ENCODE assay signal across 23 cellular contexts in genomic region chr3:105465251-105465853, GRCh38.
"Had no signal": no experiment of that assay in that cellular context is flagged by ENCODE, and none has a peak within 500 bp of the region (broad histone marks: within the 10 kb centered on the region; RNA-seq: fewer than 3 reads in every experiment).

No MANE protein-coding gene starts in this region.

- ATAC-seq: activated T-helper 17 cell treated with anti-CD3 and anti-CD28 coated beads, Interleukin-2, amount 50 U/mL, for 72 hours; gastrocnemius medialis; left ventricle myocardium superior; pancreas; sciatic nerve; stimulated activated memory B cell treated with anti-CD40 and anti-IgM and Interleukin-4, amounts not matched to agents 10 μg/mL and 1 μg/mL and 100 μg/mL, for 72 hours; WTC11 had no signal

- H3K9me3 ChIP-seq: ascending aorta, gastrocnemius medialis, pancreas, uterus had no signal

- H3K4me1 ChIP-seq: adrenal gland, ascending aorta, gastrocnemius medialis, uterus had no signal

- FAIRE-seq: pancreas, small intestine had no signal

- H3K4me3 ChIP-seq: adrenal gland, ascending aorta, gastrocnemius medialis, pancreas, uterus had no signal

- DNase-seq: activated CD4-positive, alpha-beta T cell treated with anti-CD3 and anti-CD28 coated beads, Interleukin-2, amount 50 U/mL, for 4 hours; activated CD8-positive, alpha-beta memory T cell treated with anti-CD3 and anti-CD28 coated beads for 24 hours; activated CD8-positive, alpha-beta memory T cell treated with anti-CD3 and anti-CD28 coated beads, Interleukin-2, amount 50 U/mL, for 4 hours; activated naive CD4-positive, alpha-beta T cell; activated T-cell treated with anti-CD3 and anti-CD28 coated beads, Interleukin-2, amount 50 U/mL, for 24 hours; adrenal gland; central memory CD4-positive, alpha-beta T cell; dermis blood vessel endothelial cell; effector memory CD4-positive, alpha-beta T cell; gastrocnemius medialis; hippocampal formation; left ventricle myocardium superior; mammary epithelial cell; pancreas; small intestine; stimulated activated CD4-positive, alpha-beta T cell treated with anti-CD3 and anti-CD28 coated beads, Interleukin-15, amount 100 ng/mL, for 24 hours; T-helper 9 cell; uterus had no signal

- H3K27me3 ChIP-seq: adrenal gland, ascending aorta, gastrocnemius medialis, pancreas, uterus had no signal

- H3K27ac ChIP-seq: adrenal gland, ascending aorta, gastrocnemius medialis, pancreas, uterus had no signal

- H3K36me3 ChIP-seq: adrenal gland, ascending aorta, gastrocnemius medialis, pancreas, uterus had no signal
